ENCODE assay signal across 11 cellular contexts in genomic region chr21:35045539-35046222, GRCh38. TPM values are rescaled to one million over a fixed set of nuclear protein-coding genes. Genes with fewer than 3 reads are reported as not detected.
DNase-seq lines count a peak whose midpoint lies in the region; ATAC-seq and TF ChIP-seq lines count a peak whose summit lies in the region.
"Had no signal": no experiment of that assay in that cellular context is flagged by ENCODE, and none has a peak within 500 bp of the region (broad histone marks: within the 10 kb centered on the region; RNA-seq: fewer than 3 reads in every experiment).

No MANE protein-coding gene starts in this region.

- no peak overlapping the region for H2AFZ ChIP-seq in neural progenitor cell (replicated peaks)

- peak; percentile 5 to 9 for ATAC-seq in activated CD4-positive, CD25-positive, alpha-beta regulatory T cell treated with anti-CD3 and anti-CD28 coated beads, Interleukin-2, amount 50 U/mL, for 24 hours
- ATAC-seq in activated B cell treated with CpG ODN at 0.5 μM for 24 hours (ENCODE audit: low read depth): no peak
- no peak for ATAC-seq in HG02610 (IDR thresholded peaks at IDR 0.05; ENCODE audit: unreplicated experiment)

- no peaks in the 10 kb centered on the region for H3K27me3 Mint-ChIP-seq in activated B cell treated with CpG ODN at 0.5 μM for 24 hours
- peaks cover 5% of the 10 kb centered on the region for H3K27me3 Mint-ChIP-seq in neural progenitor cell (ENCODE audit: insufficient read depth, low read depth)

- H3K79me2 ChIP-seq in neural progenitor cell (ENCODE audit: low read depth): no peaks in the 10 kb centered on the region

- H3K9me3 ChIP-seq in neural progenitor cell (ENCODE audit: low read depth): no peaks in the 10 kb centered on the region

- H3K27me3 ChIP-seq in neural progenitor cell: no peaks in the 10 kb centered on the region

- H3K27ac Mint-ChIP-seq in activated B cell treated with CpG ODN at 0.5 μM for 24 hours (peak overlapping the region; percentile 97), neural progenitor cell (no peak overlapping the region)

- CTCF ChIA-PET in activated B cell treated with CpG ODN at 0.5 μM for 24 hours (lab: Charles Lee): interaction anchor here (1.5 to 2.0 kb wide), 2 partner anchors 19 to 156 kb away, joined by 5 to 6 read pairs; no protein-coding TSS in a partner anchor

- no peaks in the 10 kb centered on the region for H3K9me3 Mint-ChIP-seq in activated B cell treated with CpG ODN at 0.5 μM for 24 hours
- H3K9me3 Mint-ChIP-seq in neural progenitor cell: no peaks in the 10 kb centered on the region

- intact Hi-C loops in activated B cell treated with CpG ODN at 0.5 μM for 24 hours (cut with micrococcal nuclease): loop anchor here (1.0 to 10.0 kb wide), 4 partner anchors 10 to 1112 kb away; partner anchors contain the start of genes DOP1B and SETD4

- H3K27ac ChIP-seq in neural progenitor cell: no peak overlapping the region
- H3K27ac ChIP-seq: 22Rv1 had no signal

- DNase-seq in activated CD4-positive, CD25-positive, alpha-beta regulatory T cell treated with anti-CD3 and anti-CD28 coated beads, Interleukin-2, amount 50 U/mL, for 72 hours: no peak
- DNase-seq in activated B cell treated with CpG ODN at 0.5 μM for 24 hours (no peak), neural progenitor cell (ENCODE audit: low spot score) (no peak), HuH-7 (ENCODE audit: low spot score) (no peak)
- DNase-seq in effector CD4-positive, alpha-beta T cell: peak; percentile 50
- DNase-seq in stimulated activated naive CD4-positive, alpha-beta T cell (lab: John Stamatoyannopoulos, UW): peak; percentile 45 to 89 (median 68)
- DNase-seq: mesendoderm, NCI-H2081 treated with DMSO at 0.1 percent for 48 hours had no signal

- POLR2A ChIA-PET in activated B cell treated with CpG ODN at 0.5 μM for 24 hours (lab: Charles Lee): interaction anchor here (0.6 to 8.4 kb wide), 5 partner anchors 18 to 1069 kb away, joined by 7 to 290 read pairs (median 22); no protein-coding TSS in a partner anchor

- no peak for TF ChIP-seq CTCF in activated B cell treated with CpG ODN at 0.5 μM for 24 hours (IDR thresholded peaks at IDR 0.05)
- TF ChIP-seq CTCF in neural progenitor cell (IDR thresholded peaks at IDR 0.05): no peak

- peaks cover 23% of the 10 kb centered on the region for H3K4me1 ChIP-seq in neural progenitor cell

- no peaks in the 10 kb centered on the region for H4K20me1 ChIP-seq in neural progenitor cell (ENCODE audit: low read depth)

- H3K4me3 Mint-ChIP-seq in activated B cell treated with CpG ODN at 0.5 μM for 24 hours (peak overlapping the region; percentile 91), neural progenitor cell (no peak overlapping the region)

- H3F3A ChIP-seq in neural progenitor cell (ENCODE audit: low read depth): no peaks in the 10 kb centered on the region

- no peak overlapping the region for H3K9ac ChIP-seq in neural progenitor cell

- no peak overlapping the region for H3K4me3 ChIP-seq in neural progenitor cell

- peaks cover 51% of the 10 kb centered on the region for H3K36me3 Mint-ChIP-seq in activated B cell treated with CpG ODN at 0.5 μM for 24 hours (ENCODE audit: low read depth)
- H3K36me3 Mint-ChIP-seq in neural progenitor cell: no peaks in the 10 kb centered on the region

- peaks cover 98% of the 10 kb centered on the region for H3K4me1 Mint-ChIP-seq in activated B cell treated with CpG ODN at 0.5 μM for 24 hours
- peaks cover 35% of the 10 kb centered on the region for H3K4me1 Mint-ChIP-seq in neural progenitor cell

- H3K4me2 ChIP-seq in neural progenitor cell: no peak overlapping the region

- no peaks in the 10 kb centered on the region for H3K36me3 ChIP-seq in neural progenitor cell

RNA-seq across cellular contexts. Expression of gene RUNX1, which starts 3.4 kb away (rescaled TPM):
- total RNA-seq in activated B cell treated with CpG ODN at 0.5 μM for 24 hours: 83.4 and 92.1 TPM in 2 replicates
- 0.09 and 0.19 TPM in 2 replicates for total RNA-seq in neural progenitor cell (ENCODE audit: low replicate concordance)

Comparison
In these comparisons a context has a peak if more than half of its experiments do, and no peak if none do; other contexts are left out.
1. ATAC-seq: peak in activated CD4-positive, CD25-positive, alpha-beta regulatory T cell treated with anti-CD3 and anti-CD28 coated beads, Interleukin-2, amount 50 U/mL, for 24 hours (2 of 2); none in activated B cell treated with CpG ODN at 0.5 μM for 24 hours (single experiment) and HG02610 (single experiment).
2. DNase-seq: peak in effector CD4-positive, alpha-beta T cell (single experiment) and stimulated activated naive CD4-positive, alpha-beta T cell (6 of 6); none in activated CD4-positive, CD25-positive, alpha-beta regulatory T cell treated with anti-CD3 and anti-CD28 coated beads, Interleukin-2, amount 50 U/mL, for 72 hours (single experiment), activated B cell treated with CpG ODN at 0.5 μM for 24 hours (single experiment), neural progenitor cell (single experiment) and HuH-7 (single experiment).
3. RNA of gene RUNX1, which starts 3.4 kb away (total RNA-seq): 83.4 to 92.1 TPM in activated B cell treated with CpG ODN at 0.5 μM for 24 hours; 0.09 to 0.19 TPM in neural progenitor cell; every median in the first group is over 10 times any median in the second.